Comparison of ENCODE assay signal across 18 cellular contexts in genomic region chr3:134993011-134993410, GRCh38.
DNase-seq lines count a peak whose midpoint lies in the region; ATAC-seq and TF ChIP-seq lines count a peak whose summit lies in the region.
"Had no signal": no experiment of that assay in that cellular context is flagged by ENCODE, and none has a peak within 500 bp of the region (broad histone marks: within the 10 kb centered on the region; RNA-seq: fewer than 3 reads in every experiment).

No MANE protein-coding gene starts in this region.

- peak overlapping the region; percentile 5; the same call in 1 of the 2 replicates for H2AFZ ChIP-seq in DND-41 (ENCODE audit: low read depth, low read length)
- H2AFZ ChIP-seq: GM23338 had no signal

- H3K4me2 ChIP-seq in DND-41 (ENCODE audit: insufficient read depth, low read length) = no peak overlapping the region
- H3K4me2 ChIP-seq: GM23338 had no signal

- TF ChIP-seq CTCF in DND-41 (IDR thresholded peaks at IDR 0.05; ENCODE audit: borderline replicate concordance, extremely low read depth, low read length, poor library complexity, severe bottlenecking) (no peak), nephron (IDR thresholded peaks at IDR 0.05; ENCODE audit: unreplicated experiment in 3 of 3) (no peak)

- ATAC-seq in DND-41 (ENCODE audit: insufficient read depth, low read depth) (no peak), sciatic nerve (peak; percentile 22), HG03520 (IDR thresholded peaks at IDR 0.05; ENCODE audit: unreplicated experiment) (no peak), GM18519 (IDR thresholded peaks at IDR 0.05; ENCODE audit: low FRiP score, unreplicated experiment) (no peak)
- ATAC-seq: CD8-positive, alpha-beta T cell had no signal

- no peaks in the 10 kb centered on the region for H3K36me3 Mint-ChIP-seq in nephron (ENCODE audit: low read depth)
- H3K36me3 Mint-ChIP-seq: CD8-positive, alpha-beta T cell had no signal

- H3K27me3 ChIP-seq in DND-41 (ENCODE audit: insufficient read depth, low read length, poor library complexity) = no peaks in the 10 kb centered on the region
- H3K27me3 ChIP-seq: BLaER1 treated with 17β-estradiol and CSF1 and Interleukin-3, amounts not matched to agents 10 nM and 100 nM had no signal

- intact Hi-C loops in sciatic nerve (cut with DNase I) = no loop called here

- H3K4me3 ChIP-seq in DND-41 (ENCODE audit: low read depth in 1 of 2, low read length in 2 of 2) = no peak overlapping the region
- H3K4me3 ChIP-seq: BLaER1 treated with 17β-estradiol and CSF1 and Interleukin-3, amounts not matched to agents 10 nM and 100 nM; GM23338 had no signal

- no peaks in the 10 kb centered on the region for H3K9me3 Mint-ChIP-seq in nephron
- H3K9me3 Mint-ChIP-seq: CD8-positive, alpha-beta T cell; GM23338 had no signal

- H3K9ac ChIP-seq in DND-41 (ENCODE audit: low read depth, low read length) = no peak overlapping the region
- H3K9ac ChIP-seq: BLaER1 treated with 17β-estradiol and CSF1 and Interleukin-3, amounts not matched to agents 10 nM and 100 nM had no signal

- H3K36me3 ChIP-seq in DND-41 (ENCODE audit: insufficient read depth, low read length) = no peaks in the 10 kb centered on the region
- H3K36me3 ChIP-seq: BLaER1 treated with 17β-estradiol and CSF1 and Interleukin-3, amounts not matched to agents 10 nM and 100 nM had no signal

- H3K27me3 Mint-ChIP-seq in nephron (ENCODE audit: low read depth) = no peaks in the 10 kb centered on the region

- no peaks in the 10 kb centered on the region for H3K79me2 ChIP-seq in DND-41 (ENCODE audit: insufficient read depth, low read length)

- H3K27ac Mint-ChIP-seq in nephron = peak overlapping the region in 2 of 3 experiments; percentile 88 to 89
- H3K27ac Mint-ChIP-seq: B cell; CD8-positive, alpha-beta T cell; GM23338 had no signal

- peaks cover 28% of the 10 kb centered on the region for H3K4me1 Mint-ChIP-seq in nephron
- H3K4me1 Mint-ChIP-seq: B cell had no signal

- H3K4me3 Mint-ChIP-seq in nephron = no peak overlapping the region
- H3K4me3 Mint-ChIP-seq: B cell; CD8-positive, alpha-beta T cell; GM23338 had no signal

- H4K20me1 ChIP-seq in DND-41 (ENCODE audit: insufficient read depth, low read length) = no peaks in the 10 kb centered on the region
- H4K20me1 ChIP-seq: BLaER1 treated with 17β-estradiol and CSF1 and Interleukin-3, amounts not matched to agents 10 nM and 100 nM had no signal

- H3K9me3 ChIP-seq in DND-41 (ENCODE audit: insufficient read depth, low read length, severe bottlenecking) = no peaks in the 10 kb centered on the region
- H3K9me3 ChIP-seq: BLaER1 treated with 17β-estradiol and CSF1 and Interleukin-3, amounts not matched to agents 10 nM and 100 nM had no signal

- H3K4me1 ChIP-seq in DND-41 (ENCODE audit: insufficient read depth, low read length) = peaks cover 13% of the 10 kb centered on the region

- DNase-seq in DND-41 (no peak), cerebellum (ENCODE audit: low spot score) (peak; percentile 45), sciatic nerve (ENCODE audit: low spot score) (no peak)
- no peak for DNase-seq in activated CD4-positive, alpha-beta T cell treated with anti-CD3 and anti-CD28 coated beads, Interleukin-2, amount 50 U/mL, for 1 hour
- DNase-seq: 8988T; Calu3; CD8-positive, alpha-beta T cell; DMS79 treated with DMSO at 0.1 percent for 48 hours; EL; HCEC 1CT; IMR-90 had no signal

- H3K27ac ChIP-seq in DND-41 (ENCODE audit: low read length) = peak overlapping the region; percentile 2; the same call in 1 of the 2 replicates
- H3K27ac ChIP-seq: BLaER1 treated with 17β-estradiol and CSF1 and Interleukin-3, amounts not matched to agents 10 nM and 100 nM; HL-60 had no signal
